8 cellular contexts compared by ENCODE assay signal in genomic region chr15:63288778-63289378, GRCh38. TPM values are rescaled to one million over a fixed set of nuclear protein-coding genes. Genes with fewer than 3 reads are reported as not detected.
DNase-seq lines count a peak whose midpoint lies in the region; ATAC-seq, FAIRE-seq and TF ChIP-seq lines count a peak whose summit lies in the region.

No MANE protein-coding gene starts in this region.

- H3K9me3 ChIP-seq in GM12878 (replicated peaks; ENCODE audit: control insufficient read depth, insufficient read depth, low read length) (no peaks in the 10 kb centered on the region), thoracic aorta (no peaks in the 10 kb centered on the region)

- H3K4me2 ChIP-seq in GM12878 (ENCODE audit: control insufficient read depth, insufficient read depth), result no peak overlapping the region

- no peak for TF ChIP-seq POLR2A in GM12878 (IDR thresholded peaks at IDR 0.05; ENCODE audit: low read depth, low read length)

- intact Hi-C loops in GM12878 (cut with micrococcal nuclease; ENCODE audit: unreplicated experiment), result loop anchor here (1.0 to 5.0 kb wide), 2 partner anchors 114 to 308 kb away; partner anchors contain the start of gene FBXL22

- POLR2A ChIA-PET in GM12878 (lab: Charles Lee), result interaction anchor here (0.5 kb wide), 1 partner anchor 56 kb away, joined by 4 read pairs; no protein-coding TSS in a partner anchor

- TF ChIP-seq CTCF in GM12878 (IDR thresholded peaks at IDR 0.05 in 2 of 3, conservative IDR thresholded peaks at IDR 0.05 in 1 of 3; ENCODE audit: control insufficient read depth in 2 of 3, extremely low read depth in 1 of 3, insufficient read depth in 1 of 3, low read depth in 3 of 3, low read length in 3 of 3), result peak; percentile 54 to 71 (median 60)
- TF ChIP-seq CTCF in thoracic aorta (IDR thresholded peaks at IDR 0.05), result peak; percentile 54

- ATAC-seq in GM12878, result peak; percentile 82
- ATAC-seq in thoracic aorta (ENCODE audit: insufficient number of reproducible peaks, low FRiP score, low read depth), result no peak
- ATAC-seq in HG02588 (IDR thresholded peaks at IDR 0.05; ENCODE audit: unreplicated experiment), result no peak

- no peak overlapping the region for H2AFZ ChIP-seq in GM12878 (ENCODE audit: control insufficient read depth, low read depth, low read length)

- no peaks in the 10 kb centered on the region for H3K79me2 ChIP-seq in GM12878 (ENCODE audit: control insufficient read depth, insufficient read depth, low read length)

- H3K4me3 ChIP-seq in GM12878 (no peak overlapping the region), thoracic aorta (no peak overlapping the region)

- H3K36me3 ChIP-seq in GM12878 (ENCODE audit: control insufficient read depth in 2 of 2, insufficient read depth in 2 of 2, low read length in 1 of 2) (no peaks in the 10 kb centered on the region), thoracic aorta (peaks cover 5% of the 10 kb centered on the region)

- in situ Hi-C loops in GM12878 (cut with MboI), result loop anchor here (25.0 kb wide), 1 partner anchor 298 kb away; the partner anchor contains the start of gene FBXL22

- RAD21 ChIA-PET in GM12878 (lab: Charles Lee; ENCODE audit: unreplicated experiment), result interaction anchor here (0.7 to 6.1 kb wide), 12 partner anchors 9 to 311 kb away, joined by 3 to 62 read pairs (median 4); no protein-coding TSS in a partner anchor

- CTCF ChIA-PET in GM12878 (lab: Yijun Ruan, JAX), result interaction anchor here (0.6 to 11.0 kb wide), 27 partner anchors 9 to 779 kb away, joined by 3 to 145 read pairs (median 4); no protein-coding TSS in a partner anchor

- TF ChIP-seq EP300 in GM12878 (IDR thresholded peaks at IDR 0.05; ENCODE audit: borderline replicate concordance in 1 of 2, control insufficient read depth in 1 of 2, low read depth in 2 of 2, low read length in 2 of 2), result no peak

- no TSS peak for BruUV-seq in GM12878 (replicated peaks; lab: Mats Ljungman, UMichigan)

- H3K27ac ChIP-seq in GM12878 (ENCODE audit: control insufficient read depth, insufficient read depth), result no peak overlapping the region
- peak overlapping the region in 1 of 2 donors; percentile 28 for H3K27ac ChIP-seq in thoracic aorta

- no peaks in the 10 kb centered on the region for H4K20me1 ChIP-seq in GM12878 (ENCODE audit: control insufficient read depth, insufficient read depth)

- TF ChIP-seq RAD21 in GM12878 (IDR thresholded peaks at IDR 0.05; ENCODE audit: insufficient read depth, low read depth, low read length), result peak; percentile 87

- FAIRE-seq in GM19239 (lab: Jason Lieb, UNC), result peak; percentile 85
- FAIRE-seq in GM12878 (lab: Jason Lieb, UNC), result peak; percentile 35

- no peaks in the 10 kb centered on the region for H3K27me3 ChIP-seq in GM12878 (replicated peaks in 1 of 2; ENCODE audit: control insufficient read depth in 2 of 2, insufficient read depth in 2 of 2, low read length in 1 of 2)
- H3K27me3 ChIP-seq in thoracic aorta (replicated peaks; ENCODE audit: insufficient read depth), result no peaks in the 10 kb centered on the region

- H3K9ac ChIP-seq in GM12878 (ENCODE audit: control insufficient read depth, insufficient read depth, low read length), result no peak overlapping the region

- SMC1A ChIA-PET in GM12878 (lab: Charles Lee; ENCODE audit: uncharacterized antibody, unreplicated experiment), result interaction anchor here (0.9 to 6.3 kb wide), 25 partner anchors 8 to 316 kb away, joined by 3 to 92 read pairs (median 5); no protein-coding TSS in a partner anchor

- H3K4me1 ChIP-seq in GM12878 (ENCODE audit: control insufficient read depth, insufficient read depth, low read length) (no peaks in the 10 kb centered on the region), thoracic aorta (ENCODE audit: control insufficient read depth in 1 of 2, low read depth in 2 of 2) (peaks cover 20 to 25% of the 10 kb centered on the region in 2 donors)

- WGBS in GM12878 (ENCODE audit: insufficient coverage, insufficient replicate concordance, low lambda C conversion rate, missing lambda C conversion rate), result 3% methylated on average over 4 of the region's 4 CpGs

- DNase-seq in AG20443 (ENCODE audit: low spot score) (peak; percentile 60), GM19239 (ENCODE audit: insufficient read length, low spot score) (peak; percentile 19), NCI-H446 treated with DMSO at 0.1 percent for 48 hours (lab: John Stamatoyannopoulos, UW) (peak; percentile 49), GM12878 (ENCODE audit: low read depth, low spot score) (no peak), iris pigment epithelial cell (ENCODE audit: low read depth) (peak; percentile 55), thoracic aorta (ENCODE audit: low spot score) (no peak), cortex of kidney (lab: John Stamatoyannopoulos, UW) (no peak)

TF ChIP-seq in GM12878, 131 proteins besides CTCF, POLR2A, EP300 and RAD21:
- TF ChIP-seq NR2F1 (conservative IDR thresholded peaks at IDR 0.05) (no peak), TCF7 (IDR thresholded peaks at IDR 0.05; ENCODE audit: borderline replicate concordance) (no peak), PKNOX1 (IDR thresholded peaks at IDR 0.05) (no peak), SMC3 (IDR thresholded peaks at IDR 0.05; ENCODE audit: borderline replicate concordance, low read length) (peak; percentile 80; the same call in 1 of the 2 replicates), RB1 (IDR thresholded peaks at IDR 0.05; ENCODE audit: borderline replicate concordance) (peak; percentile 33; the same call in 1 of the 2 replicates), FOXK2 (IDR thresholded peaks at IDR 0.05) (no peak), E2F4 (IDR thresholded peaks at IDR 0.05; ENCODE audit: low read depth, low read length) (no peak), CHD2 (IDR thresholded peaks at IDR 0.05; ENCODE audit: borderline replicate concordance, low read depth, low read length) (no peak)
TF ChIP-seq in GM12878: peak in this region for 2.

RNA-seq across cellular contexts. Expression of gene APH1B, which starts 11.5 kb away (rescaled TPM):
- total RNA-seq in GM12878 (2013; cell fraction: nucleolus; rRNA removed), result 26.8 and 31.2 TPM in 2 replicates
- total RNA-seq in GM12878 (2014; rRNA removed) (8.8 and 9.8 TPM in 2 replicates), GM12878 (2014; rRNA removed; fragmentation: Illumina TruSeq; extraction: Trizol) (8.8 and 9.1 TPM in 2 replicates), GM12878 (2021) (11.5 and 14.3 TPM in 2 replicates), thoracic aorta (10 to 100 TPM; 16.2 to 22.2 TPM)
- 4.1 TPM for polyA plus RNA-seq in GM12878 (2011; ENCODE audit: low read depth)
- polyA plus RNA-seq in GM12878 (2011; rRNA removed) (5.0 and 6.1 TPM in 2 replicates), GM12878 (2014; fragmentation: Illumina TruSeq; extraction: Trizol) (7.9 and 11.2 TPM in 2 replicates), GM12878 (2014; fragmentation: Nextera tagmentation; extraction: Ambion mirVana) (10 to 100 TPM; 12.9 to 17.6 TPM), GM12878 (2014; rRNA removed) (6.3 and 9.3 TPM in 2 replicates), GM12878 (2016; fragmentation: Nextera tagmentation; extraction: Ambion mirVana) (10 to 100 TPM; 14.4 to 20.8 TPM)
- 3.0 and 3.1 TPM in 2 replicates for polyA plus RNA-seq in GM12878 (2011; cell fraction: cytosol; rRNA removed)
- polyA plus RNA-seq in GM12878 (2011; cell fraction: nucleus; rRNA removed), result 3.8 and 5.9 TPM in 2 replicates
- polyA plus RNA-seq in GM12878 (2012), result 5.7 and 7.9 TPM in 2 replicates
- 2.9 and 4.4 TPM in 2 replicates for polyA minus RNA-seq in GM12878 (2011; rRNA and poly(A)+ RNA removed)
- 3.1 and 4.9 TPM in 2 replicates for polyA minus RNA-seq in GM12878 (2011; cell fraction: cytosol; rRNA and poly(A)+ RNA removed)
- 2.9 and 3.8 TPM in 2 replicates for polyA minus RNA-seq in GM12878 (2011; cell fraction: nucleus; rRNA and poly(A)+ RNA removed)

Comparison
In these comparisons a context has a peak if more than half of its experiments do, and no peak if none do; other contexts are left out.
1. DNase-seq: peak in AG20443 (single experiment), GM19239 (single experiment), NCI-H446 treated with DMSO at 0.1 percent for 48 hours (single experiment) and iris pigment epithelial cell (single experiment); none in GM12878 (single experiment), thoracic aorta (single experiment) and cortex of kidney (single experiment).